ENCODE assay signal across 10 cellular contexts in the genomic region with DNA sequence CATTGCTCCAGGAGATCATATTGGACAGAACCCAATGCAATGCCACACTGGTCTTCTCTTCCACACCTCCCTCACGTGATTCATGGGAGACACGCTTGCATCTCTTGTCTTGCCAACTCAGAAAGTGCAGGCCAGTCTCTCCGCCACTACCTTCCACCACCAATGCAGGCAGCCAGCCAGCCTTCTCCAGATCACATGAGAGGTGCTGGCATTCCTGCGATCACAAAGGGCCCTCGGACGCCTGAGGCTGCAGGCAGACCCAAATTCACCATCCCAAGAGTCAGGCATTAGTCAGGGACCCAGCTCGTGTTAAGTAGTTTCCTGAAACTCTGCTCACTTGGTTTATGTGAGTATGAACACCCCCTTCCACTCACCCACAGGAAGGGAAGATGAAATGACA.
"Had no signal": no experiment of that assay in that cellular context is flagged by ENCODE, and none has a peak within 500 bp of the region (broad histone marks: within the 10 kb centered on the region; RNA-seq: fewer than 3 reads in every experiment).

No MANE protein-coding gene starts in this region.

- ATAC-seq: activated CD8-positive, alpha-beta T cell treated with anti-CD3 and anti-CD28 coated beads, Interleukin-2, amount 10 ng/mL, durations not matched to agents 7 days and 5 days; activated naive CD8-positive, alpha-beta T cell treated with anti-CD3 and anti-CD28 coated beads, Interleukin-2, amount 50 U/mL, for 24 hours; stimulated activated naive CD8-positive, alpha-beta T cell treated with anti-CD3 and anti-CD28 coated beads, Interleukin-15, Interleukin-2, amounts not matched to agents 100 U/mL and 50 U/mL, for 24 hours had no signal

- DNase-seq: activated CD4-positive, alpha-beta T cell treated with anti-CD3 and anti-CD28 coated beads for 1 hour; activated CD4-positive, alpha-beta T cell treated with anti-CD3 and anti-CD28 coated beads, Interleukin-2, amount 50 U/mL, for 1 hour; activated CD8-positive, alpha-beta T cell treated with anti-CD3 and anti-CD28 coated beads, Interleukin-2, amount 10 ng/mL, durations not matched to agents 7 days and 5 days; activated gamma-delta T cell; activated naive CD4-positive, alpha-beta T cell treated with anti-CD3 and anti-CD28 coated beads, Interleukin-2, amount 50 U/mL, for 16 hours; activated naive CD8-positive, alpha-beta T cell treated with anti-CD3 and anti-CD28 coated beads, Interleukin-2, amount 50 U/mL, for 24 hours; cortex of kidney; naive B cell; stimulated activated CD4-positive, alpha-beta T cell treated with anti-CD3 and anti-CD28 coated beads, Interleukin-4, amount 100 ng/mL, for 24 hours; stimulated activated naive CD8-positive, alpha-beta T cell treated with anti-CD3 and anti-CD28 coated beads, Interleukin-15, Interleukin-2, amounts not matched to agents 100 U/mL and 50 U/mL, for 24 hours had no signal
